31 cellular contexts compared by ENCODE assay signal in the genomic region with DNA sequence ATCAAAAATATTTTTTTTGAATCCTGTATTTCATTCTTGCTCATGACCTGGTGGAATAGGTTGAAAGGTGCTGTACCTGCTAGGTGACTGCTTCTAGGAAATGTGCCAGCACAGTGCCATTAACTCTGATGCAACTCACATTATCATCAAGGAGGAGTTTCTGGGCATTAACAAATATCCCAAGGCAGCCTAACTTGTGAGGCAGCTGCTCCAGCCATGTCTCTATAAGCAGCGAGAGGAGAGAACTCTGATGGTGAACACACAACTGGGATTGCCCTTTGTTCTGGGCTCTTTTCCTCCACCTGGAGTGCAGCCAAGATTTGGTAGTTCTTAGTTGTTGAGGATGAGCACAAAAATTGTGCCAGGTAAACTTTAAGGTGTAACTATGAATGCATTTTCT. TPM values are rescaled to one million over a fixed set of nuclear protein-coding genes. Genes with fewer than 3 reads are reported as not detected.
DNase-seq lines count a peak whose midpoint lies in the region; ATAC-seq and TF ChIP-seq lines count a peak whose summit lies in the region.
"Had no signal": no experiment of that assay in that cellular context is flagged by ENCODE, and none has a peak within 500 bp of the region (broad histone marks: within the 10 kb centered on the region; RNA-seq: fewer than 3 reads in every experiment).

No MANE protein-coding gene starts in this region.

- H3K9me2 ChIP-seq in Karpas-422 (replicated peaks; ENCODE audit: insufficient read depth, low read length), result no peaks in the 10 kb centered on the region

- H3K36me3 ChIP-seq in Karpas-422 (ENCODE audit: insufficient read depth, low read length), result no peaks in the 10 kb centered on the region
- H3K36me3 ChIP-seq: pancreas, SJCRH30 had no signal

- H3K9ac ChIP-seq in Karpas-422 (ENCODE audit: low read length), result no peak overlapping the region

- no peak overlapping the region for H3K4me3 Mint-ChIP-seq in activated CD4-positive, alpha-beta T cell treated with anti-CD3 and anti-CD28 coated beads, Interleukin-2, amount 10 ng/mL, durations not matched to agents 24 days and 14 days
- H3K4me3 Mint-ChIP-seq: activated CD8-positive, alpha-beta T cell treated with anti-CD3 and anti-CD28 coated beads, Interleukin-2, amount 10 ng/mL, durations not matched to agents 7 days and 5 days; activated naive CD4-positive, alpha-beta T cell treated with anti-CD3 and anti-CD28 coated beads, Interleukin-2, amount 50 U/mL, for 24 hours; brain; CD4-positive, alpha-beta memory T cell; immature natural killer cell; neural crest cell had no signal

- H3K27ac ChIP-seq in Karpas-422 (ENCODE audit: low read length), result no peak overlapping the region
- H3K27ac ChIP-seq: HL-60, pancreas, SJCRH30, skin epidermis had no signal

- no peak overlapping the region for H3K27ac Mint-ChIP-seq in activated CD4-positive, alpha-beta T cell treated with anti-CD3 and anti-CD28 coated beads, Interleukin-2, amount 10 ng/mL, durations not matched to agents 24 days and 14 days
- H3K27ac Mint-ChIP-seq: activated CD8-positive, alpha-beta T cell treated with anti-CD3 and anti-CD28 coated beads, Interleukin-2, amount 10 ng/mL, durations not matched to agents 7 days and 5 days; activated naive CD4-positive, alpha-beta T cell treated with anti-CD3 and anti-CD28 coated beads, Interleukin-2, amount 50 U/mL, for 24 hours; brain; CD4-positive, alpha-beta memory T cell; immature natural killer cell had no signal

- DNase-seq in activated CD4-positive, alpha-beta T cell treated with anti-CD3 and anti-CD28 coated beads, Interleukin-2, amount 10 ng/mL, durations not matched to agents 24 days and 14 days, result peak; percentile 5
- no peak for DNase-seq in activated CD4-positive, alpha-beta T cell treated with anti-CD3 and anti-CD28 coated beads, Interleukin-2, amount 50 U/mL, for 1 hour
- DNase-seq in NCI-H69 (lab: John Stamatoyannopoulos, UW) (peak; percentile 94), epithelial cell of esophagus (ENCODE audit: low read depth) (peak; percentile 73), Karpas-422 (no peak), omental fat pad (ENCODE audit: low spot score) (no peak)
- DNase-seq: activated CD8-positive, alpha-beta T cell treated with anti-CD3 and anti-CD28 coated beads, Interleukin-2, amount 10 ng/mL, durations not matched to agents 7 days and 5 days; amniotic stem cell; CD4-positive, alpha-beta memory T cell; HCEC 1CT; hypothalamus; immature natural killer cell; KG1; NCI-H1694; NCI-H2171; NCI-H526; pancreas; retina; SJCRH30; stimulated activated naive CD4-positive, alpha-beta T cell; T-helper 9 cell had no signal

- no peak overlapping the region for H2AFZ ChIP-seq in Karpas-422 (ENCODE audit: low read length)

- TF ChIP-seq CTCF in epithelial cell of esophagus (IDR thresholded peaks at IDR 0.05; ENCODE audit: insufficient read depth, low read depth, low read length, missing control alignments), result no peak
- TF ChIP-seq CTCF in omental fat pad (IDR thresholded peaks at IDR 0.05), result no peak

- no peaks in the 10 kb centered on the region for H3K4me1 Mint-ChIP-seq in activated CD4-positive, alpha-beta T cell treated with anti-CD3 and anti-CD28 coated beads, Interleukin-2, amount 10 ng/mL, durations not matched to agents 24 days and 14 days
- H3K4me1 Mint-ChIP-seq: activated naive CD4-positive, alpha-beta T cell treated with anti-CD3 and anti-CD28 coated beads, Interleukin-2, amount 50 U/mL, for 24 hours; brain; CD4-positive, alpha-beta memory T cell; immature natural killer cell; neural crest cell had no signal

- H3K79me2 ChIP-seq in Karpas-422 (ENCODE audit: low read length), result no peaks in the 10 kb centered on the region

- peaks cover 2% of the 10 kb centered on the region for H3K27me3 Mint-ChIP-seq in activated CD4-positive, alpha-beta T cell treated with anti-CD3 and anti-CD28 coated beads, Interleukin-2, amount 10 ng/mL, durations not matched to agents 24 days and 14 days
- H3K27me3 Mint-ChIP-seq: CD4-positive, alpha-beta memory T cell had no signal

- H4K20me1 ChIP-seq in Karpas-422 (ENCODE audit: insufficient read depth, low read depth, low read length), result no peaks in the 10 kb centered on the region

- H3K9me3 Mint-ChIP-seq in activated CD4-positive, alpha-beta T cell treated with anti-CD3 and anti-CD28 coated beads, Interleukin-2, amount 10 ng/mL, durations not matched to agents 24 days and 14 days, result no peaks in the 10 kb centered on the region
- H3K9me3 Mint-ChIP-seq: activated naive CD4-positive, alpha-beta T cell treated with anti-CD3 and anti-CD28 coated beads, Interleukin-2, amount 50 U/mL, for 24 hours; neural crest cell had no signal

- H3K27me3 ChIP-seq in Karpas-422 (ENCODE audit: low read length), result no peaks in the 10 kb centered on the region; the same call in 1 of the 2 replicates
- H3K27me3 ChIP-seq: pancreas, SJCRH30 had no signal

- H3K9me3 ChIP-seq in Karpas-422 (ENCODE audit: low read length), result no peaks in the 10 kb centered on the region
- H3K9me3 ChIP-seq: pancreas, SJCRH30 had no signal

- no peaks in the 10 kb centered on the region for H3K4me1 ChIP-seq in Karpas-422 (ENCODE audit: low read length)
- H3K4me1 ChIP-seq: pancreas, SJCRH30 had no signal

- no peaks in the 10 kb centered on the region for H3K36me3 Mint-ChIP-seq in activated CD4-positive, alpha-beta T cell treated with anti-CD3 and anti-CD28 coated beads, Interleukin-2, amount 10 ng/mL, durations not matched to agents 24 days and 14 days (ENCODE audit: low read depth)
- H3K36me3 Mint-ChIP-seq: activated naive CD4-positive, alpha-beta T cell treated with anti-CD3 and anti-CD28 coated beads, Interleukin-2, amount 50 U/mL, for 24 hours; brain; CD4-positive, alpha-beta memory T cell had no signal

- no peak overlapping the region for H3K4me2 ChIP-seq in Karpas-422 (ENCODE audit: low read depth, low read length, poor library complexity, severe bottlenecking)

- intact Hi-C loops in activated CD4-positive, alpha-beta T cell treated with anti-CD3 and anti-CD28 coated beads, Interleukin-2, amount 10 ng/mL, durations not matched to agents 24 days and 14 days (cut with micrococcal nuclease), result no loop called here

- ATAC-seq in omental fat pad (ENCODE audit: low FRiP score) (no peak), GM21360 (IDR thresholded peaks at IDR 0.05; ENCODE audit: unreplicated experiment) (no peak)
- ATAC-seq: activated CD8-positive, alpha-beta T cell treated with anti-CD3 and anti-CD28 coated beads, Interleukin-2, amount 10 ng/mL, durations not matched to agents 7 days and 5 days; pancreas had no signal

- H3K4me3 ChIP-seq in epithelial cell of esophagus (ENCODE audit: low read length) (no peak overlapping the region), Karpas-422 (ENCODE audit: low read length) (no peak overlapping the region)
- H3K4me3 ChIP-seq: pancreas, SJCRH30, skin epidermis had no signal

RNA-seq across cellular contexts. Expression of a gene that starts 25.6 kb away (rescaled TPM):
- total RNA-seq in activated CD4-positive, alpha-beta T cell treated with anti-CD3 and anti-CD28 coated beads, Interleukin-2, amount 10 ng/mL, durations not matched to agents 24 days and 14 days, result not detected in 2 replicates
- not detected in 2 replicates for total RNA-seq in Karpas-422 (2014; rRNA removed; shearing (Covaris generic); ENCODE audit: low replicate concordance)
- not detected for total RNA-seq in omental fat pad
- total RNA-seq: A673; activated CD8-positive, alpha-beta T cell treated with anti-CD3 and anti-CD28 coated beads, Interleukin-2, amount 10 ng/mL, durations not matched to agents 7 days and 5 days; CD4-positive, alpha-beta memory T cell; cerebellum; mesenteric fat pad; neural crest cell; pancreas; SJCRH30; urinary bladder had no signal

Comparison
In these comparisons a context has a peak if more than half of its experiments do, and no peak if none do; other contexts are left out.
1. DNase-seq: peak in activated CD4-positive, alpha-beta T cell treated with anti-CD3 and anti-CD28 coated beads, Interleukin-2, amount 10 ng/mL, durations not matched to agents 24 days and 14 days (single experiment), NCI-H69 (single experiment) and epithelial cell of esophagus (single experiment); none in activated CD4-positive, alpha-beta T cell treated with anti-CD3 and anti-CD28 coated beads, Interleukin-2, amount 50 U/mL, for 1 hour (single experiment), Karpas-422 (single experiment) and omental fat pad (single experiment).